Comparison of ENCODE assay signal across 14 cellular contexts in the genomic region with DNA sequence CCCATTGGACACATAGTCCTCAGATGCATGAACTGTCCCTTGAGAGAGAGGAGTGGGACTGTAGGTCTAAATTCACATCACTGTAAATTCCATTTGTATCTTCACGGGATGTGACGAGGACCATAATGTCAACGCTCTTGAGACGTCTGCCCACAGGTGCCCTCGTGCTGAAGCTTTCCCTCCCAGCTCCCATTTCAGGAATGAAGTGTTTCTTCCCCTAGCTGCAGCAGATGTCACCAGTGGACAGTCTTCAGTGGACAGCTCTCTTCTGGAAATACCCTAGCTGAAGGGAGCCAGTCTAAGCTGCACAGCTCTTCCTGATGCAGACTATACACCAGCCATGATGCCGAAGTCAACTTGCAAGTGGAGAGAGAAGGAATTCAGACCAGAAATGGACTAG.
DNase-seq lines count a peak whose midpoint lies in the region; ATAC-seq and TF ChIP-seq lines count a peak whose summit lies in the region.
"Had no signal": no experiment of that assay in that cellular context is flagged by ENCODE, and none has a peak within 500 bp of the region (broad histone marks: within the 10 kb centered on the region; RNA-seq: fewer than 3 reads in every experiment).

No MANE protein-coding gene starts in this region.

- H3K27me3 ChIP-seq in Panc1 (ENCODE audit: control insufficient read depth, insufficient read depth, low read length), result no peaks in the 10 kb centered on the region
- H3K27me3 ChIP-seq in endodermal cell (ENCODE audit: control insufficient read depth, insufficient read depth, low read length, poor library complexity, severe bottlenecking), result no peaks in the 10 kb centered on the region
- H3K27me3 ChIP-seq in smooth muscle cell (ENCODE audit: low read depth), result no peaks in the 10 kb centered on the region
- H3K27me3 ChIP-seq: BLaER1 treated with 17β-estradiol and CSF1 and Interleukin-3, amounts not matched to agents 10 nM and 100 nM; upper lobe of right lung had no signal

- WGBS in endodermal cell (ENCODE audit: insufficient coverage in 1 of 2, insufficient read length in 1 of 2), 2 experiments, result 93 to 95% methylated on average over 3 to 6 of the region's 6 CpGs
- WGBS in smooth muscle cell (ENCODE audit: low lambda C conversion rate), result 83% methylated on average over 6 of the region's 6 CpGs

- ATAC-seq in Panc1, result no peak
- ATAC-seq in GM18870 (IDR thresholded peaks at IDR 0.05; ENCODE audit: unreplicated experiment), result no peak
- ATAC-seq: WTC11 had no signal

- no peaks in the 10 kb centered on the region for H3K36me3 Mint-ChIP-seq in endodermal cell (ENCODE audit: low read depth)
- H3K36me3 Mint-ChIP-seq: WTC11 had no signal

- H3K4me1 ChIP-seq in Panc1 (ENCODE audit: control insufficient read depth, insufficient read depth, low read length) (peaks cover 10% of the 10 kb centered on the region), endodermal cell (ENCODE audit: control insufficient read depth, insufficient read depth, low read length) (no peaks in the 10 kb centered on the region), smooth muscle cell (ENCODE audit: low read depth) (no peaks in the 10 kb centered on the region)

- H3K27me3 Mint-ChIP-seq in endodermal cell (ENCODE audit: insufficient read depth), result peaks cover 4% of the 10 kb centered on the region

- no peak overlapping the region for H2AFZ ChIP-seq in smooth muscle cell (ENCODE audit: low read depth)

- H3K27ac Mint-ChIP-seq in endodermal cell, result no peak overlapping the region
- H3K27ac Mint-ChIP-seq: activated naive CD4-positive, alpha-beta T cell treated with anti-CD3 and anti-CD28 coated beads for 36 hours; WTC11 had no signal

- H3K9ac ChIP-seq in endodermal cell (ENCODE audit: extremely low read depth, low read length, poor library complexity, severe bottlenecking) (no peak overlapping the region), smooth muscle cell (ENCODE audit: low read depth) (peak overlapping the region; percentile 74)
- H3K9ac ChIP-seq: BLaER1 treated with 17β-estradiol and CSF1 and Interleukin-3, amounts not matched to agents 10 nM and 100 nM had no signal

- H3K9me3 Mint-ChIP-seq in endodermal cell, result peaks cover 3% of the 10 kb centered on the region
- H3K9me3 Mint-ChIP-seq: activated naive CD4-positive, alpha-beta T cell treated with anti-CD3 and anti-CD28 coated beads for 36 hours had no signal

- CTCF ChIA-PET in Panc1 (lab: Charles Lee), result no interaction called here

- H3K9me3 ChIP-seq in Panc1 (ENCODE audit: control insufficient read depth, insufficient read depth, low read depth, low read length) (no peaks in the 10 kb centered on the region), endodermal cell (ENCODE audit: control insufficient read depth, low read length) (no peaks in the 10 kb centered on the region), smooth muscle cell (replicated peaks; ENCODE audit: low read depth) (no peaks in the 10 kb centered on the region)
- H3K9me3 ChIP-seq: BLaER1 treated with 17β-estradiol and CSF1 and Interleukin-3, amounts not matched to agents 10 nM and 100 nM; upper lobe of right lung had no signal

- H3K27ac ChIP-seq in Panc1 (ENCODE audit: low read length), result peak overlapping the region; percentile 10; the same call in 1 of the 2 replicates
- H3K27ac ChIP-seq in endodermal cell (ENCODE audit: low read depth, low read length), result no peak overlapping the region
- H3K27ac ChIP-seq in smooth muscle cell (ENCODE audit: low read depth), result peak overlapping the region; percentile 95
- H3K27ac ChIP-seq: BLaER1 treated with 17β-estradiol and CSF1 and Interleukin-3, amounts not matched to agents 10 nM and 100 nM had no signal

- intact Hi-C loops in Panc1 (cut with micrococcal nuclease; ENCODE audit: unreplicated experiment), result no loop called here

- no peak for TF ChIP-seq CTCF in Panc1 (IDR thresholded peaks at IDR 0.05)
- TF ChIP-seq CTCF in endodermal cell (conservative IDR thresholded peaks at IDR 0.05), result no peak
- no peak for TF ChIP-seq CTCF in smooth muscle cell (IDR thresholded peaks at IDR 0.05; ENCODE audit: borderline replicate concordance, insufficient read depth, poor library complexity, severe bottlenecking)

- H3F3A ChIP-seq in smooth muscle cell (ENCODE audit: low read depth), result peaks cover 28% of the 10 kb centered on the region

- no peak overlapping the region for H3K4me2 ChIP-seq in smooth muscle cell

- H3K4me3 ChIP-seq in Panc1 (ENCODE audit: low read depth in 2 of 2, low read length in 2 of 2) (no peak overlapping the region), endodermal cell (ENCODE audit: low read length) (no peak overlapping the region), smooth muscle cell (no peak overlapping the region)
- H3K4me3 ChIP-seq: BLaER1 treated with 17β-estradiol and CSF1 and Interleukin-3, amounts not matched to agents 10 nM and 100 nM; upper lobe of right lung had no signal

- H3K4me1 Mint-ChIP-seq in endodermal cell, result peaks cover 3% of the 10 kb centered on the region
- H3K4me1 Mint-ChIP-seq: WTC11 had no signal

- no peaks in the 10 kb centered on the region for H3K36me3 ChIP-seq in Panc1 (ENCODE audit: control insufficient read depth, insufficient read depth, low read length)
- H3K36me3 ChIP-seq in endodermal cell (ENCODE audit: control insufficient read depth, insufficient read depth, low read length), result no peaks in the 10 kb centered on the region
- no peaks in the 10 kb centered on the region for H3K36me3 ChIP-seq in smooth muscle cell (ENCODE audit: low read depth)
- H3K36me3 ChIP-seq: BLaER1 treated with 17β-estradiol and CSF1 and Interleukin-3, amounts not matched to agents 10 nM and 100 nM; upper lobe of right lung had no signal

- no peaks in the 10 kb centered on the region for H3K79me2 ChIP-seq in smooth muscle cell (ENCODE audit: low read depth)

- in situ Hi-C loops in Panc1 (cut with HindIII; ENCODE audit: low pct_unique_long_range_greater_than_20kb, low sequenced_read_pairs), result no loop called here

- no peak for DNase-seq in Panc1 (ENCODE audit: low read depth, low spot score)
- DNase-seq in endodermal cell, result peak; percentile 17
- peak; percentile 26 for DNase-seq in mesenteric fat pad (ENCODE audit: low spot score)
- DNase-seq in smooth muscle cell (lab: John Stamatoyannopoulos, UW; ENCODE audit: unreplicated experiment), result no peak
- no peak for DNase-seq in SW 1271 (lab: John Stamatoyannopoulos, UW)
- no peak for DNase-seq in NCI-H1092 treated with DMSO at 0.1 percent for 48 hours (lab: John Stamatoyannopoulos, UW)
- DNase-seq: activated naive CD4-positive, alpha-beta T cell treated with anti-CD3 and anti-CD28 coated beads for 36 hours; NCI-H1436 treated with DMSO at 0.1 percent for 48 hours; OCI-M1; stimulated activated CD4-positive, alpha-beta T cell treated with anti-CD3 and anti-CD28 coated beads, Interleukin-4, amount 100 ng/mL, for 4 hours; upper lobe of right lung had no signal

- H3K4me3 Mint-ChIP-seq in endodermal cell, result no peak overlapping the region
- H3K4me3 Mint-ChIP-seq: activated naive CD4-positive, alpha-beta T cell treated with anti-CD3 and anti-CD28 coated beads for 36 hours; WTC11 had no signal

- no peaks in the 10 kb centered on the region for H4K20me1 ChIP-seq in smooth muscle cell (ENCODE audit: low read depth)
- H4K20me1 ChIP-seq: BLaER1 treated with 17β-estradiol and CSF1 and Interleukin-3, amounts not matched to agents 10 nM and 100 nM had no signal

- POLR2A ChIA-PET in Panc1 (lab: Charles Lee), result no interaction called here

- no TSS peak for BruUV-seq in Panc1 (replicated peaks; lab: Mats Ljungman, UMichigan)

Comparison
In these comparisons a context has a peak if more than half of its experiments do, and no peak if none do; other contexts are left out.
1. DNase-seq: peak in endodermal cell (single experiment) and mesenteric fat pad (single experiment); none in Panc1 (single experiment), smooth muscle cell (single experiment), SW 1271 (0 of 2) and NCI-H1092 treated with DMSO at 0.1 percent for 48 hours (single experiment).